In the genomic region with DNA sequence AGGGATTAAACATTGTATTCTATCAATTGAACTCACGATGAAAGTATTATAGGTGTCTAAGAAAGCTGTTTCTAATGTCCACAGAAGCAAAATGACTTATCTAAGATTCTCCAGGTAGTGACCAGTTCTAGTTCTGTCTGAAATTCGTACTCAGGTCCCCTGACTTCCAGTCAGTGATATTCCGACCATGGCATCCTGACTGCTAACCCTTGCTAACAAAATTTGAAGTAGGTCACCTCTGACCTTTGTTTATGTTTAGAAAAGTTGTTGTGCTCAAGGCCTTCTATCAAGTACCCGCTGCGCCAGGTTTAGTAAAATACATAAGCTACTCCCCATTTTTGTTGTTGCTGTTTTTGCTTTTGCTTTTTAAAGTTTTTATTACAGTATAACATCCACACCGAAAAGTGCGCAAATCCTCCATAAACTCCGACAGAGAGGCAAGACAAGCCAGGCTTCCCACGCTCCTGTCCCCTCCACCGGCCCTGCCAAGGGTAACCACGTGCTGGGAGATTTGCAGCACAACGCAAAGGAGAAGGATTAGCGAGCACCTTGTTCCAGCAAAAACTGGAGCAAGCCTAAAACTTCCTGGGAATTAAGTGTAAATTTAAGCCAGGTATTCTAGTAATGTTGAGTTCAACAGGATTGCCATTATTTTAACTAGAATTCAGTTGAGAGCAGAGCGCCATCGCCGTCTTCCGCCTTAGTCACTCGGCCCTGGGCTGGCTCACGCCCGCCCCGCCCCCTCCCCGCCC, we compare ENCODE assay signal across 8 cellular contexts. TPM values are rescaled to one million over a fixed set of nuclear protein-coding genes. Genes with fewer than 3 reads are reported as not detected.
DNase-seq lines count a peak whose midpoint lies in the region; ATAC-seq lines count a peak whose summit lies in the region.

No MANE protein-coding gene starts in this region.

- peak overlapping the region; percentile 80 for H4K91ac ChIP-seq in trophoblast cell (ENCODE audit: low read depth, low read length)

- H4K8ac ChIP-seq in trophoblast cell (ENCODE audit: low read depth, low read length): peak overlapping the region; percentile 87

- peak overlapping the region; percentile 13 for H2BK12ac ChIP-seq in trophoblast cell (ENCODE audit: low read length)

- intact Hi-C loops in head of caudate nucleus (cut with DNase I): no loop called here

- no peaks in the 10 kb centered on the region for H3K36me3 ChIP-seq in trophoblast cell (ENCODE audit: control insufficient read depth in 1 of 2, insufficient read depth in 2 of 2, low read length in 2 of 2)

- H3K4me3 ChIP-seq in trophoblast cell (ENCODE audit: low read depth, low read length): no peak overlapping the region

- no CpG with 5 or more reads among the region's 22 CpGs for WGBS in trophoblast cell (ENCODE audit: extremely low coverage, insufficient coverage, insufficient read length)

- peak overlapping the region; percentile 50 for H3K4me2 ChIP-seq in trophoblast cell (ENCODE audit: low read length)

- H2BK120ac ChIP-seq in trophoblast cell (ENCODE audit: insufficient read depth, low read length, poor library complexity): no peak overlapping the region

- no peak overlapping the region for H3K14ac ChIP-seq in trophoblast cell (ENCODE audit: low read length)

- DNase-seq in NCI-H524 (lab: John Stamatoyannopoulos, UW): peak; percentile 16 to 69
- no peak for DNase-seq in NCI-H524 treated with DMSO at 0.1 percent for 48 hours (lab: John Stamatoyannopoulos, UW)
- DNase-seq in NCI-H1092 (lab: John Stamatoyannopoulos, UW): peak; percentile 12
- DNase-seq in activated CD4-positive, CD25-positive, alpha-beta regulatory T cell treated with anti-CD3 and anti-CD28 coated beads, Interleukin-2, amount 50 U/mL, for 72 hours: peak; percentile 40
- DNase-seq in head of caudate nucleus: peak in 34 of 42 donors; percentile 31 to 83 (median 60)
- DNase-seq in trophoblast cell: no peak
- DNase-seq in iPS-NIHi11 (ENCODE audit: low spot score): no peak

- peaks cover 5% of the 10 kb centered on the region for H3K79me2 ChIP-seq in trophoblast cell (ENCODE audit: control insufficient read depth, insufficient read depth, low read length, poor library complexity)

- H2BK5ac ChIP-seq in trophoblast cell (ENCODE audit: low read depth, low read length, poor library complexity): peak overlapping the region; percentile 69

- no peak overlapping the region for H3K9ac ChIP-seq in trophoblast cell (ENCODE audit: low read length)

- no peak overlapping the region for H3K18ac ChIP-seq in trophoblast cell (ENCODE audit: low read length)

- peak; percentile 32 for ATAC-seq in HG02678 (IDR thresholded peaks at IDR 0.05; ENCODE audit: unreplicated experiment)

- H3K9me3 ChIP-seq in trophoblast cell (ENCODE audit: insufficient read depth, low read depth, low read length): no peaks in the 10 kb centered on the region

- H2AFZ ChIP-seq in trophoblast cell (ENCODE audit: insufficient read depth, low read length, poor library complexity): peak overlapping the region; percentile 93

- no peak overlapping the region for H3K4ac ChIP-seq in trophoblast cell (ENCODE audit: low read depth, low read length)

- no peak overlapping the region for H3K23ac ChIP-seq in trophoblast cell (ENCODE audit: low read length)

- H3K4me1 ChIP-seq in trophoblast cell (ENCODE audit: control insufficient read depth in 1 of 2, insufficient read depth in 2 of 2, low read length in 2 of 2): peaks cover 0 to under 1% of the 10 kb centered on the region in 2 experiments

- peaks cover 8% of the 10 kb centered on the region for H3K79me1 ChIP-seq in trophoblast cell (ENCODE audit: low read length)

- peak overlapping the region; percentile 99 for H4K12ac ChIP-seq in trophoblast cell (ENCODE audit: low read depth, low read length)

- no peak overlapping the region for H3K27ac ChIP-seq in trophoblast cell (ENCODE audit: low read depth, low read length)

- H2AK5ac ChIP-seq in trophoblast cell (ENCODE audit: low read length): no peak overlapping the region

- H3K27me3 ChIP-seq in trophoblast cell (ENCODE audit: insufficient read depth, low read length): no peaks in the 10 kb centered on the region

RNA-seq across cellular contexts. Expression of gene HMGN4, which starts 17.9 kb away (rescaled TPM):
- 24.2 and 24.8 TPM in 2 replicates for polyA plus RNA-seq in trophoblast cell (2013)

RNA-seq across cellular contexts. Expression of gene BTN1A1, which starts 20.2 kb away (rescaled TPM):
- 0.01 TPM in 1 of 2 replicates, not detected in the other for polyA plus RNA-seq in trophoblast cell (2013)

Comparison
In these comparisons a context has a peak if more than half of its experiments do, and no peak if none do; other contexts are left out.
1. DNase-seq: peak in NCI-H524 (2 of 2), NCI-H1092 (single experiment), activated CD4-positive, CD25-positive, alpha-beta regulatory T cell treated with anti-CD3 and anti-CD28 coated beads, Interleukin-2, amount 50 U/mL, for 72 hours (single experiment) and head of caudate nucleus (34 of 42); none in NCI-H524 treated with DMSO at 0.1 percent for 48 hours (single experiment), trophoblast cell (0 of 2) and iPS-NIHi11 (single experiment).